Comparison of ENCODE assay signal across 10 cellular contexts in genomic region chr12:113071427-113072112, GRCh38. TPM values are rescaled to one million over a fixed set of nuclear protein-coding genes. Genes with fewer than 3 reads are reported as not detected.
DNase-seq lines count a peak whose midpoint lies in the region; ATAC-seq, FAIRE-seq and TF ChIP-seq lines count a peak whose summit lies in the region.
"Had no signal": no experiment of that assay in that cellular context is flagged by ENCODE, and none has a peak within 500 bp of the region (broad histone marks: within the 10 kb centered on the region; RNA-seq: fewer than 3 reads in every experiment).

No MANE protein-coding gene starts in this region.

- H3K27me3 Mint-ChIP-seq in stimulated activated memory B cell treated with anti-CD40 and anti-IgM and Interleukin-4, amounts not matched to agents 10 μg/mL and 1 μg/mL and 100 μg/mL, for 72 hours = no peaks in the 10 kb centered on the region
- peaks cover 47% of the 10 kb centered on the region for H3K27me3 Mint-ChIP-seq in chondrocyte (ENCODE audit: low read depth)

- 27 to 60% (median 58%) methylated on average over 19 of the region's 19 CpGs for WGBS in small intestine, 3 donors

- H3K9me3 Mint-ChIP-seq in stimulated activated memory B cell treated with anti-CD40 and anti-IgM and Interleukin-4, amounts not matched to agents 10 μg/mL and 1 μg/mL and 100 μg/mL, for 72 hours = no peaks in the 10 kb centered on the region
- no peaks in the 10 kb centered on the region for H3K9me3 Mint-ChIP-seq in chondrocyte (ENCODE audit: low read depth)

- H3K27me3 ChIP-seq in small intestine (ENCODE audit: control insufficient read depth in 2 of 2, insufficient read depth in 2 of 2, low read length in 2 of 2) = no peaks in the 10 kb centered on the region
- H3K27me3 ChIP-seq: Peyer's patch had no signal

- H3K4me1 Mint-ChIP-seq in stimulated activated memory B cell treated with anti-CD40 and anti-IgM and Interleukin-4, amounts not matched to agents 10 μg/mL and 1 μg/mL and 100 μg/mL, for 72 hours = peaks cover 91% of the 10 kb centered on the region
- H3K4me1 Mint-ChIP-seq in chondrocyte (ENCODE audit: low read depth) = no peaks in the 10 kb centered on the region

- intact Hi-C loops in head of caudate nucleus (cut with DNase I) = no loop called here

- no peaks in the 10 kb centered on the region for H3K36me3 ChIP-seq in small intestine (ENCODE audit: control insufficient read depth in 2 of 2, insufficient read depth in 2 of 2, low read length in 2 of 2)
- H3K36me3 ChIP-seq: cardiac muscle cell, Peyer's patch had no signal

- H3K27ac ChIP-seq in small intestine (ENCODE audit: low read depth in 1 of 2, low read length in 1 of 2) = peak overlapping the region in 1 of 2 donors; percentile 12
- H3K27ac ChIP-seq: cardiac muscle cell had no signal

- H3K9me3 ChIP-seq in small intestine (ENCODE audit: control insufficient read depth, low read depth) = no peaks in the 10 kb centered on the region
- H3K9me3 ChIP-seq: Peyer's patch had no signal

- no peak for ATAC-seq in stimulated activated memory B cell treated with anti-CD40 and anti-IgM and Interleukin-4, amounts not matched to agents 10 μg/mL and 1 μg/mL and 100 μg/mL, for 72 hours

- H3K4me1 ChIP-seq in small intestine (ENCODE audit: control insufficient read depth in 2 of 2, insufficient read depth in 1 of 2, low read depth in 1 of 2, low read length in 1 of 2) = peaks cover 0 to 4% of the 10 kb centered on the region in 2 donors

- no peak for FAIRE-seq in small intestine (lab: Jason Lieb, UNC)

- DNase-seq in NCI-H2171 treated with DMSO at 0.1 percent for 48 hours (lab: John Stamatoyannopoulos, UW) = peak; percentile 55
- DNase-seq in NCI-H2171 (lab: John Stamatoyannopoulos, UW) = no peak
- DNase-seq in NCI-H510A (lab: John Stamatoyannopoulos, UW) = peak; percentile 67
- peak in 34 of 42 donors; percentile 6 to 79 (median 51) for DNase-seq in head of caudate nucleus
- no peak for DNase-seq in small intestine
- DNase-seq in NCI-H1048 (lab: John Stamatoyannopoulos, UW) = no peak
- DNase-seq in chondrocyte (ENCODE audit: low spot score) = no peak
- DNase-seq: Peyer's patch had no signal

- no peak overlapping the region for H3K4me3 ChIP-seq in small intestine (ENCODE audit: low read depth in 1 of 2, low read length in 2 of 2)
- H3K4me3 ChIP-seq: cardiac muscle cell, Peyer's patch had no signal

- H3K27ac Mint-ChIP-seq in stimulated activated memory B cell treated with anti-CD40 and anti-IgM and Interleukin-4, amounts not matched to agents 10 μg/mL and 1 μg/mL and 100 μg/mL, for 72 hours = peak overlapping the region; percentile 68
- H3K27ac Mint-ChIP-seq in chondrocyte (ENCODE audit: unreplicated experiment) = no peak overlapping the region

- no peak for TF ChIP-seq CTCF in chondrocyte (IDR thresholded peaks at IDR 0.05)

- peaks cover 29% of the 10 kb centered on the region for H3K36me3 Mint-ChIP-seq in stimulated activated memory B cell treated with anti-CD40 and anti-IgM and Interleukin-4, amounts not matched to agents 10 μg/mL and 1 μg/mL and 100 μg/mL, for 72 hours
- peaks cover 1% of the 10 kb centered on the region for H3K36me3 Mint-ChIP-seq in chondrocyte (ENCODE audit: low read depth)

- H3K4me3 Mint-ChIP-seq in stimulated activated memory B cell treated with anti-CD40 and anti-IgM and Interleukin-4, amounts not matched to agents 10 μg/mL and 1 μg/mL and 100 μg/mL, for 72 hours = peak overlapping the region; percentile 62
- H3K4me3 Mint-ChIP-seq in chondrocyte (ENCODE audit: unreplicated experiment) = no peak overlapping the region

RNA-seq across cellular contexts. Expression of gene DTX1, which starts 15.0 kb away (rescaled TPM):
- polyA plus RNA-seq in small intestine = 1 to 10 TPM in 2 of 3 donors, under 1 TPM in 1; 0.45 to 4.8 (median 4.3) TPM
- total RNA-seq in chondrocyte = not detected in 3 replicates

Comparison
In these comparisons a context has a peak if more than half of its experiments do, and no peak if none do; other contexts are left out.
1. DNase-seq: peak in NCI-H2171 treated with DMSO at 0.1 percent for 48 hours (single experiment), NCI-H510A (single experiment) and head of caudate nucleus (34 of 42); none in NCI-H2171 (single experiment), small intestine (single experiment), NCI-H1048 (single experiment) and chondrocyte (single experiment).